ENCODE assay signal across 8 cellular contexts in the genomic region with DNA sequence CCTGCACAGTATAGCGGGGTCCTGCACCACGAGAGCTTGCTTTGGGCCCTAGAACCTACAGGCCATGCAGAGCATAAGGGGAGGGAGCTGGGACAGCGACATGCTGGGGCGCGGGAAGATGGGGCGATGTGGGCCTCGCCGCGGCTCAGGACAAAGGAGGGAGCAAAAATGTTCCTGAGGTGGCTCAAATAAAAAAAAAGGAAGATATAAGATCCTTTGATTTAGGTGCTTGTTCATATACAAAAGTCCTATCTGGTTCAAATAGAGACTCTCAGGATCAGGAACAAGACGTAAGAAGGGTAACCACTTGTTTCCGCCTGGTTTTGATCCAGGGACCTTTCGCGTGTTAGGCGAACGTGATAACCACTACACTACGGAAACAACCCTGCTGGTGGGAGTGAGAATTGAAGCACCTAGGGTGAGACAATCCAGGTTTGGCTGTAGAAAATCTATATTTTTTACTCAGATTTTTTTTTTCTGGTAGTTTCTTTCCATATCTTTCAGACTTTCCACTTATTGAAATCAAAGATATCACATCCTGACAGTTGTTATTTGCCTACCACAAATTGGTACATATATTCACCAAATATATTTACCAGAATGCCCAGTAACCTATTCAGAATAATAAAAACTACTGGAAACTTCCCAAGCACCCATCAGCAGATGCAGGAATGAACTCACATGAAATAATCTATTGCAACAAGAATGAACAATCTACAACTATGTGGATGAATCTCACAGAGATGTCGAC.
DNase-seq lines count a peak whose midpoint lies in the region; ATAC-seq and TF ChIP-seq lines count a peak whose summit lies in the region.

No MANE protein-coding gene starts in this region.

- H3K4me3 ChIP-seq in sigmoid colon (no peak overlapping the region), Peyer's patch (no peak overlapping the region)

- H3K9me3 ChIP-seq in sigmoid colon (peaks cover 0 to 4% (median 0%) of the 10 kb centered on the region in 4 donors), Peyer's patch (peaks cover 0 to 8% (median 2%) of the 10 kb centered on the region in 4 donors)

- no peak overlapping the region for H3K27ac ChIP-seq in sigmoid colon
- no peak overlapping the region for H3K27ac ChIP-seq in Peyer's patch

- TF ChIP-seq POLR2A in sigmoid colon (IDR thresholded peaks at IDR 0.05) (no peak), Peyer's patch (IDR thresholded peaks at IDR 0.05) (no peak)

- H3K27me3 ChIP-seq in sigmoid colon (peaks cover 0 to 85% (median 21%) of the 10 kb centered on the region in 3 donors), Peyer's patch (no peaks in the 10 kb centered on the region)

- H3K27me3 Mint-ChIP-seq in activated naive CD4-positive, alpha-beta T cell treated with anti-CD3 and anti-CD28 coated beads, Interleukin-2, amount 10 ng/mL, durations not matched to agents 7 days and 5 days: peaks cover 41% of the 10 kb centered on the region

- H3K9me3 Mint-ChIP-seq in activated naive CD4-positive, alpha-beta T cell treated with anti-CD3 and anti-CD28 coated beads, Interleukin-2, amount 10 ng/mL, durations not matched to agents 7 days and 5 days: peaks cover 2% of the 10 kb centered on the region

- TF ChIP-seq CTCF in sigmoid colon (IDR thresholded peaks at IDR 0.05) (no peak), Peyer's patch (IDR thresholded peaks at IDR 0.05) (peak in 1 of 6 experiments; percentile 16)

- 12 to 37% methylated on average over 17 of the region's 17 CpGs for WGBS in sigmoid colon, 2 donors

- no peak overlapping the region for H3K4me3 Mint-ChIP-seq in activated naive CD4-positive, alpha-beta T cell treated with anti-CD3 and anti-CD28 coated beads, Interleukin-2, amount 10 ng/mL, durations not matched to agents 7 days and 5 days

- H3K4me1 ChIP-seq in sigmoid colon (no peaks in the 10 kb centered on the region), Peyer's patch (no peaks in the 10 kb centered on the region)

- CTCF ChIA-PET in activated naive CD4-positive, alpha-beta T cell treated with anti-CD3 and anti-CD28 coated beads, Interleukin-2, amount 10 ng/mL, durations not matched to agents 7 days and 5 days (lab: Charles Lee): no interaction called here

- no peaks in the 10 kb centered on the region for H3K36me3 Mint-ChIP-seq in activated naive CD4-positive, alpha-beta T cell treated with anti-CD3 and anti-CD28 coated beads, Interleukin-2, amount 10 ng/mL, durations not matched to agents 7 days and 5 days

- intact Hi-C loops in sigmoid colon (cut with DNase I): no loop called here

- ATAC-seq in GM21723 (IDR thresholded peaks at IDR 0.05; ENCODE audit: unreplicated experiment): no peak

- DNase-seq in stimulated activated naive CD4-positive, alpha-beta T cell treated with Interleukin-2 at 50 U/mL for 16 hours (lab: John Stamatoyannopoulos, UW): peak; percentile 4
- DNase-seq in stimulated activated naive CD4-positive, alpha-beta T cell (lab: John Stamatoyannopoulos, UW): no peak
- peak; percentile 23 for DNase-seq in NCI-H2171 (lab: John Stamatoyannopoulos, UW)
- peak; percentile 47 for DNase-seq in activated naive CD4-positive, alpha-beta T cell treated with anti-CD3 and anti-CD28 coated beads, Interleukin-2, amount 10 ng/mL, durations not matched to agents 7 days and 5 days
- DNase-seq in left kidney (ENCODE audit: low read depth, low spot score): peak; percentile 75
- DNase-seq in sigmoid colon: no peak
- no peak for DNase-seq in Peyer's patch

- no peak for TF ChIP-seq EP300 in sigmoid colon (IDR thresholded peaks at IDR 0.05)

- no peaks in the 10 kb centered on the region for H3K36me3 ChIP-seq in sigmoid colon
- H3K36me3 ChIP-seq in Peyer's patch: no peaks in the 10 kb centered on the region

- peaks cover 3% of the 10 kb centered on the region for H3K4me1 Mint-ChIP-seq in activated naive CD4-positive, alpha-beta T cell treated with anti-CD3 and anti-CD28 coated beads, Interleukin-2, amount 10 ng/mL, durations not matched to agents 7 days and 5 days

- H3K27ac Mint-ChIP-seq in activated naive CD4-positive, alpha-beta T cell treated with anti-CD3 and anti-CD28 coated beads, Interleukin-2, amount 10 ng/mL, durations not matched to agents 7 days and 5 days: no peak overlapping the region

Comparison
In these comparisons a context has a peak if more than half of its experiments do, and no peak if none do; other contexts are left out.
1. DNase-seq: peak in stimulated activated naive CD4-positive, alpha-beta T cell treated with Interleukin-2 at 50 U/mL for 16 hours (single experiment), NCI-H2171 (single experiment), activated naive CD4-positive, alpha-beta T cell treated with anti-CD3 and anti-CD28 coated beads, Interleukin-2, amount 10 ng/mL, durations not matched to agents 7 days and 5 days (single experiment) and left kidney (single experiment); none in stimulated activated naive CD4-positive, alpha-beta T cell (0 of 6), sigmoid colon (single experiment) and Peyer's patch (0 of 3).